Comparison of ENCODE assay signal across 1 cellular context in genomic region chr1:181141431-181141910, GRCh38.
A peak's percentile ranks its signal among the peaks of the same experiment; 100 is the strongest.
TF ChIP-seq lines count a peak whose summit lies in the region.

No MANE protein-coding gene starts in this region.

TF ChIP-seq in A549, 52 proteins besides CTCF, POLR2A, EP300 and RAD21 (continued from another document):
- TF ChIP-seq FOXS1 (CRISPR knock-in tag; IDR thresholded peaks at IDR 0.05) = 0 out of 2 replicates have a peak, but pooled peaks have one; percentile 59
- no peak for TF ChIP-seq ELK1 (IDR thresholded peaks at IDR 0.05; ENCODE audit: low read depth, low read length)
- no peak for TF ChIP-seq PBX3 (IDR thresholded peaks at IDR 0.05)
- peak; percentile 76; the same call in 1 of the 2 replicates for TF ChIP-seq HOXB5 (CRISPR knock-in tag; IDR thresholded peaks at IDR 0.05)
- TF ChIP-seq, protein P1, sequence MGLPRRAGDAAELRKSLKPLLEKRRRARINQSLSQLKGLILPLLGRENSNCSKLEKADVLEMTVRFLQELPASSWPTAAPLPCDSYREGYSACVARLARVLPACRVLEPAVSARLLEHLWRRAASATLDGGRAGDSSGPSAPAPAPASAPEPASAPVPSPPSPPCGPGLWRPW (IDR thresholded peaks at IDR 0.05) = no peak
- TF ChIP-seq, protein P2, sequence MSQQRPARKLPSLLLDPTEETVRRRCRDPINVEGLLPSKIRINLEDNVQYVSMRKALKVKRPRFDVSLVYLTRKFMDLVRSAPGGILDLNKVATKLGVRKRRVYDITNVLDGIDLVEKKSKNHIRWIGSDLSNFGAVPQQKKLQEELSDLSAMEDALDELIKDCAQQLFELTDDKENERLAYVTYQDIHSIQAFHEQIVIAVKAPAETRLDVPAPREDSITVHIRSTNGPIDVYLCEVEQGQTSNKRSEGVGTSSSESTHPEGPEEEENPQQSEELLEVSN (IDR thresholded peaks at IDR 0.05; ENCODE audit: borderline replicate concordance, low read depth) = no peak
- TF ChIP-seq BHLHE40 (IDR thresholded peaks at IDR 0.05; ENCODE audit: low read depth, low read length) = no peak
- no peak for TF ChIP-seq CBX2 (IDR thresholded peaks at IDR 0.05; ENCODE audit: borderline replicate concordance, low read depth)
- TF ChIP-seq EHMT2 (IDR thresholded peaks at IDR 0.05; ENCODE audit: low read depth) = no peak
- no peak; the same call in 2 of the 3 replicates for TF ChIP-seq SMC3 (IDR thresholded peaks at IDR 0.05)
- no peak for TF ChIP-seq POLR2AphosphoS2 (conservative IDR thresholded peaks at IDR 0.05; ENCODE audit: low read length)
- no peak; the same call in 1 of the 2 replicates for TF ChIP-seq ATOH8 (CRISPR knock-in tag; IDR thresholded peaks at IDR 0.05; ENCODE audit: low read depth)
- TF ChIP-seq MAZ (IDR thresholded peaks at IDR 0.05; ENCODE audit: borderline replicate concordance, low read depth, low read length) = no peak
- TF ChIP-seq ZFP36 (IDR thresholded peaks at IDR 0.05; ENCODE audit: borderline replicate concordance, partially characterized antibody) = no peak
- no peak for TF ChIP-seq RARB (CRISPR knock-in tag; IDR thresholded peaks at IDR 0.05)
- TF ChIP-seq NR3C1 (IDR thresholded peaks at IDR 0.05) = no peak
- no peak for TF ChIP-seq JUN (IDR thresholded peaks at IDR 0.05)
- TF ChIP-seq RFX5 (IDR thresholded peaks at IDR 0.05) = no peak
- TF ChIP-seq REST (IDR thresholded peaks at IDR 0.05) = no peak
- TF ChIP-seq SREBF2 (IDR thresholded peaks at IDR 0.05) = no peak
- TF ChIP-seq HOXB13 (CRISPR knock-in tag; IDR thresholded peaks at IDR 0.05; ENCODE audit: low read depth) = 0 out of 2 replicates have a peak, but pooled peaks have one; percentile 34
- TF ChIP-seq CBX8 (IDR thresholded peaks at IDR 0.05) = no peak
- TF ChIP-seq CHD2 (IDR thresholded peaks at IDR 0.05; ENCODE audit: low read length, partially characterized antibody) = no peak
- TF ChIP-seq TP53 (CRISPR knock-in tag; IDR thresholded peaks at IDR 0.05) = no peak
- TF ChIP-seq MAFK (IDR thresholded peaks at IDR 0.05; ENCODE audit: partially characterized antibody) = peak; percentile 60
- TF ChIP-seq FOSL2 (IDR thresholded peaks at IDR 0.05) = no peak
- TF ChIP-seq FOSL2 (CRISPR knock-in tag; IDR thresholded peaks at IDR 0.05) = peak; percentile 78
- TF ChIP-seq JUNB (IDR thresholded peaks at IDR 0.05) = no peak
- no peak for TF ChIP-seq ZSCAN20 (CRISPR knock-in tag; IDR thresholded peaks at IDR 0.05)
- no peak for TF ChIP-seq FOSB (CRISPR knock-in tag; IDR thresholded peaks at IDR 0.05)
- peak; percentile 77 for TF ChIP-seq NFE2L2 (conservative IDR thresholded peaks at IDR 0.05; ENCODE audit: low read length)
- no peak for TF ChIP-seq USF2 (IDR thresholded peaks at IDR 0.05)
- TF ChIP-seq EHF (CRISPR knock-in tag; IDR thresholded peaks at IDR 0.05) = no peak
- TF ChIP-seq, protein P3, sequence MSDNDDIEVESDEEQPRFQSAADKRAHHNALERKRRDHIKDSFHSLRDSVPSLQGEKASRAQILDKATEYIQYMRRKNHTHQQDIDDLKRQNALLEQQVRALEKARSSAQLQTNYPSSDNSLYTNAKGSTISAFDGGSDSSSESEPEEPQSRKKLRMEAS (IDR thresholded peaks at IDR 0.05) = peak; percentile 61; the same call in 1 of the 2 replicates
- no peak for TF ChIP-seq PHF8 (IDR thresholded peaks at IDR 0.05; ENCODE audit: borderline replicate concordance, low read depth)
- TF ChIP-seq RNF2 (IDR thresholded peaks at IDR 0.05; ENCODE audit: borderline replicate concordance, low read depth) = no peak
- TF ChIP-seq HEYL (CRISPR knock-in tag; IDR thresholded peaks at IDR 0.05) = no peak
- TF ChIP-seq KDM1A (IDR thresholded peaks at IDR 0.05; ENCODE audit: low read depth) = no peak
- no peak for TF ChIP-seq ESRRA (IDR thresholded peaks at IDR 0.05; ENCODE audit: borderline replicate concordance, low read length)
TF ChIP-seq in A549: peak in this region for 7.
